In the genomic region with DNA sequence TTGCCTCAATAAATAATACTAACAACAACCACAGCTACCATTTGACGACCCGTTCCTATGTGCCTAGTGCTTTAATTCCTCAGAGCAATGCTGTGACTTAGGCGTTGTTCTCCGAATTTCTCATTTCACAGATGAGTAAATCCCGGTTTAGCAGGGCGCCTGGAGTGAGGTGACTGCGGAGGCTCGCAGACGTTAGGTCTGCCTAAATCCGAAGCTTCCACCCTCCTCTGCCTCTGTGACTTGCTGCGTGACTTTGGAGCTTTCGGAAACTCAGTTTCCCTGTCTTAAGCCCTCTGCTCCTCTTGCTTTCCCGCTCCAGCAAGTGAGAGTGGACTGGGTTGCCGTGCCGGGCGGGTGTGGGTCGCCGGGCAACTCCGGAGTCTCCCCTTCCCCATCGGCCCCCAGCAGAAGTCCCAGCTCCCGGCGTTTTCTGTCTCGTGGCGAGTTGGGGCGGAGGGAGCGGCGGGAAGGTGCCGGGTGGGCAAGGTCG, we compare ENCODE assay signal across 9 cellular contexts. TPM values are rescaled to one million over a fixed set of nuclear protein-coding genes. Genes with fewer than 3 reads are reported as not detected.
DNase-seq lines count a peak whose midpoint lies in the region; ATAC-seq and TF ChIP-seq lines count a peak whose summit lies in the region.
"Had no signal": no experiment of that assay in that cellular context is flagged by ENCODE, and none has a peak within 500 bp of the region (broad histone marks: within the 10 kb centered on the region; RNA-seq: fewer than 3 reads in every experiment).

No MANE protein-coding gene starts in this region.

- ATAC-seq in activated CD4-positive, alpha-beta T cell treated with anti-CD3 and anti-CD28 coated beads for 36 hours, result no peak
- no peak for ATAC-seq in memory B cell (ENCODE audit: low read depth)
- ATAC-seq in GM19463 (IDR thresholded peaks at IDR 0.05; ENCODE audit: unreplicated experiment), result no peak

- no peaks in the 10 kb centered on the region for H3K27me3 ChIP-seq in testis

- H3K4me1 Mint-ChIP-seq in activated CD4-positive, alpha-beta T cell treated with anti-CD3 and anti-CD28 coated beads for 36 hours, result peaks cover 13% of the 10 kb centered on the region
- peaks cover 52% of the 10 kb centered on the region for H3K4me1 Mint-ChIP-seq in brain
- peaks cover 23% of the 10 kb centered on the region for H3K4me1 Mint-ChIP-seq in memory B cell

- H3K9me3 Mint-ChIP-seq in activated CD4-positive, alpha-beta T cell treated with anti-CD3 and anti-CD28 coated beads for 36 hours (ENCODE audit: low read depth), result no peaks in the 10 kb centered on the region
- H3K9me3 Mint-ChIP-seq in brain (peaks cover 0 to 5% (median 0%) of the 10 kb centered on the region in 5 experiments), memory B cell (peaks cover 3% of the 10 kb centered on the region)

- no peaks in the 10 kb centered on the region for H3K9me3 ChIP-seq in testis

- peaks cover 20% of the 10 kb centered on the region for H3K4me1 ChIP-seq in testis

- POLR2A ChIA-PET in activated CD4-positive, alpha-beta T cell treated with anti-CD3 and anti-CD28 coated beads for 36 hours (lab: Charles Lee), result no interaction called here

- no peak overlapping the region for H3K27ac Mint-ChIP-seq in activated CD4-positive, alpha-beta T cell treated with anti-CD3 and anti-CD28 coated beads for 36 hours
- H3K27ac Mint-ChIP-seq in brain (peak overlapping the region in 3 of 5 experiments; percentile 33 to 84 (median 52)), memory B cell (no peak overlapping the region)

- no peaks in the 10 kb centered on the region for H3K36me3 Mint-ChIP-seq in activated CD4-positive, alpha-beta T cell treated with anti-CD3 and anti-CD28 coated beads for 36 hours (ENCODE audit: low read depth)
- H3K36me3 Mint-ChIP-seq in brain, result no peaks in the 10 kb centered on the region
- H3K36me3 Mint-ChIP-seq in memory B cell, result no peaks in the 10 kb centered on the region

- peak overlapping the region in 1 of 2 donors; percentile 61 for H3K27ac ChIP-seq in testis

- CTCF ChIA-PET in activated CD4-positive, alpha-beta T cell treated with anti-CD3 and anti-CD28 coated beads for 36 hours (lab: Charles Lee), result interaction anchor here (0.6 to 5.5 kb wide), 8 partner anchors 8 to 329 kb away, joined by 3 to 72 read pairs (median 4); no protein-coding TSS in a partner anchor

- H3K36me3 ChIP-seq in testis (ENCODE audit: low read depth, missing control alignments), result no peaks in the 10 kb centered on the region

- peak overlapping the region; percentile 66 to 70 for H3K4me3 ChIP-seq in testis

- WGBS in testis, 2 donors, result 23 to 27% methylated on average over 14 to 29 of the region's 29 CpGs

- no peak for TF ChIP-seq POLR2A in testis (IDR thresholded peaks at IDR 0.05)

- intact Hi-C loops in activated CD4-positive, alpha-beta T cell treated with anti-CD3 and anti-CD28 coated beads for 36 hours (cut with DNase I, micrococcal nuclease), result no loop called here
- intact Hi-C loops in testis (cut with DNase I; ENCODE audit: low total_unique reads), result no loop called here

- TF ChIP-seq CTCF in brain (conservative IDR thresholded peaks at IDR 0.05) (no peak), testis (IDR thresholded peaks at IDR 0.05) (no peak)

- peaks cover 52% of the 10 kb centered on the region for H3K27me3 Mint-ChIP-seq in activated CD4-positive, alpha-beta T cell treated with anti-CD3 and anti-CD28 coated beads for 36 hours
- peaks cover 28% of the 10 kb centered on the region for H3K27me3 Mint-ChIP-seq in brain
- H3K27me3 Mint-ChIP-seq in memory B cell, result peaks cover 25% of the 10 kb centered on the region

- no peak overlapping the region for H3K4me3 Mint-ChIP-seq in activated CD4-positive, alpha-beta T cell treated with anti-CD3 and anti-CD28 coated beads for 36 hours
- H3K4me3 Mint-ChIP-seq in brain (peak overlapping the region; percentile 89 to 91 (median 90)), memory B cell (peak overlapping the region; percentile 79)

- DNase-seq in activated CD4-positive, alpha-beta T cell treated with anti-CD3 and anti-CD28 coated beads for 36 hours, result peak; percentile 30
- no peak for DNase-seq in activated CD4-positive, alpha-beta T cell treated with anti-CD3 and anti-CD28 coated beads, Interleukin-2, amount 50 U/mL, for 1 hour
- DNase-seq in memory B cell (ENCODE audit: low spot score in 2 of 2), result no peak
- no peak for DNase-seq in testis
- DNase-seq in AG20443 (ENCODE audit: low spot score), result no peak
- no peak for DNase-seq in NCI-H146 treated with DMSO at 0.1 percent for 48 hours (lab: John Stamatoyannopoulos, UW; ENCODE audit: unreplicated experiment)

RNA-seq across cellular contexts. Expression of gene ATOH8, which starts 0.7 kb away (rescaled TPM):
- not detected for total RNA-seq in activated CD4-positive, alpha-beta T cell treated with anti-CD3 and anti-CD28 coated beads for 36 hours
- polyA plus RNA-seq in brain (ENCODE audit: insufficient read depth, low read depth, low replicate concordance) (15.8 TPM), testis (ENCODE audit: insufficient read depth, low read depth, low replicate concordance) (13.5 TPM)
- 10 to 100 TPM; 14.2 to 16.8 TPM for total RNA-seq in testis

RNA-seq across cellular contexts. Expression of gene GNLY, which starts 58.9 kb away (rescaled TPM):
- 10 to 100 TPM; 18.9 to 21.6 TPM for total RNA-seq in activated CD4-positive, alpha-beta T cell treated with anti-CD3 and anti-CD28 coated beads for 36 hours
- polyA plus RNA-seq in brain (ENCODE audit: insufficient read depth, low read depth, low replicate concordance), result 4.5 TPM
- total RNA-seq in testis, result 1 to 10 TPM in 1 of 2 donors, under 1 TPM in 1; 0.43 to 2.6 TPM
- 2.2 TPM for polyA plus RNA-seq in testis (ENCODE audit: insufficient read depth, low read depth, low replicate concordance)
- total RNA-seq: cerebellum had no signal

Comparison
In these comparisons a context has a peak if more than half of its experiments do, and no peak if none do; other contexts are left out.
1. H3K27ac Mint-ChIP-seq: peak in brain (3 of 5); none in activated CD4-positive, alpha-beta T cell treated with anti-CD3 and anti-CD28 coated beads for 36 hours (single experiment) and memory B cell (single experiment).
2. RNA of gene ATOH8, which starts 0.7 kb away (total RNA-seq): 14.2 to 16.8 TPM in testis; not detected in activated CD4-positive, alpha-beta T cell treated with anti-CD3 and anti-CD28 coated beads for 36 hours; every median in the first group is over 10 times any median in the second.
3. RNA of gene GNLY, which starts 58.9 kb away (total RNA-seq): 18.9 to 21.6 TPM in activated CD4-positive, alpha-beta T cell treated with anti-CD3 and anti-CD28 coated beads for 36 hours; 0.43 to 2.6 TPM in testis; every median in the first group is over 4 times any median in the second.